8 cellular contexts compared by ENCODE assay signal in genomic region chr11:124672531-124673215, GRCh38. TPM values are rescaled to one million over a fixed set of nuclear protein-coding genes. Genes with fewer than 3 reads are reported as not detected.
DNase-seq lines count a peak whose midpoint lies in the region; ATAC-seq and TF ChIP-seq lines count a peak whose summit lies in the region.

No MANE protein-coding gene starts in this region.

- WGBS in spleen, 5 donors: 50 to 57% (median 53%) methylated on average over 7 of the region's 7 CpGs

- H3K9me3 Mint-ChIP-seq in WTC11: no peaks in the 10 kb centered on the region

- H3K4me1 Mint-ChIP-seq in WTC11: peaks cover 11% of the 10 kb centered on the region

- no peaks in the 10 kb centered on the region for H3K9me2 ChIP-seq in HCT116 (ENCODE audit: insufficient read depth)

- no peaks in the 10 kb centered on the region for H4K20me1 ChIP-seq in HCT116 (ENCODE audit: insufficient read depth)

- H3K9me3 ChIP-seq in HCT116 (ENCODE audit: control insufficient read depth in 1 of 2, insufficient read depth in 1 of 2, low read depth in 1 of 2, low read length in 2 of 2) (no peaks in the 10 kb centered on the region), right atrium auricular region (no peaks in the 10 kb centered on the region), spleen (no peaks in the 10 kb centered on the region)

- TF ChIP-seq CTCF in HCT116 (IDR thresholded peaks at IDR 0.05 in 2 of 3, conservative IDR thresholded peaks at IDR 0.05 in 1 of 3; ENCODE audit: borderline replicate concordance in 1 of 3, insufficient read depth in 1 of 3, low read depth in 2 of 3, low read length in 2 of 3): no peak
- TF ChIP-seq CTCF in WTC11 (IDR thresholded peaks at IDR 0.05): no peak
- TF ChIP-seq CTCF in right atrium auricular region (IDR thresholded peaks at IDR 0.05): no peak
- no peak for TF ChIP-seq CTCF in spleen (IDR thresholded peaks at IDR 0.05 in 8 of 11, conservative IDR thresholded peaks at IDR 0.05 in 3 of 11)

- no peaks in the 10 kb centered on the region for H3K36me3 ChIP-seq in HCT116 (ENCODE audit: control insufficient read depth in 1 of 2, insufficient read depth in 2 of 2, low read length in 2 of 2)
- no peaks in the 10 kb centered on the region for H3K36me3 ChIP-seq in right atrium auricular region
- H3K36me3 ChIP-seq in spleen: peaks cover 0 to 7% (median 0%) of the 10 kb centered on the region in 6 donors

- CTCF ChIA-PET in HCT116 (lab: Charles Lee) (interaction anchor here (1.2 to 1.7 kb wide), 3 partner anchors 10 to 121 kb away, joined by 3 to 6 read pairs (median 5); no protein-coding TSS in a partner anchor), WTC11 (lab: Charles Lee) (interaction anchor here (0.6 to 4.0 kb wide), 18 partner anchors 16 to 204 kb away, joined by 3 to 37 read pairs (median 8); partner anchors contain the start of genes ESAM and NRGN)

- ATAC-seq in HCT116 (peak; percentile 1; the same call in 1 of the 2 replicates), WTC11 (no peak), GM19397 (IDR thresholded peaks at IDR 0.05; ENCODE audit: unreplicated experiment) (no peak), GM21447 (IDR thresholded peaks at IDR 0.05; ENCODE audit: unreplicated experiment) (no peak)

- no TSS peak for BruUV-seq in HCT116 (replicated peaks; lab: Mats Ljungman, UMichigan)

- H3K36me3 Mint-ChIP-seq in WTC11: no peaks in the 10 kb centered on the region

- H3K27ac ChIP-seq in HCT116 (ENCODE audit: low read depth, low read length) (peak overlapping the region; percentile 69), right atrium auricular region (peak overlapping the region; percentile 88 to 89), spleen (peak overlapping the region; percentile 69 to 88 (median 82))

- TF ChIP-seq RAD21 in HCT116 (IDR thresholded peaks at IDR 0.05; ENCODE audit: low read depth): no peak

- H3K4me1 ChIP-seq in HCT116 (ENCODE audit: control insufficient read depth in 1 of 2, insufficient read depth in 2 of 2, low read length in 2 of 2): peaks cover 3 to 20% of the 10 kb centered on the region in 2 experiments; a peak in 3 of 4 replicates
- peaks cover 0 to 27% of the 10 kb centered on the region in 2 donors for H3K4me1 ChIP-seq in right atrium auricular region
- H3K4me1 ChIP-seq in spleen: peaks cover 9 to 73% (median 19%) of the 10 kb centered on the region in 6 donors

- intact Hi-C loops in HCT116 (cut with micrococcal nuclease): no loop called here
- intact Hi-C loops in spleen (cut with DNase I; ENCODE audit: low total_unique reads): loop anchor here (5.0 kb wide), 1 partner anchor 90 kb away; the partner anchor contains the start of gene ESAM

- no peak for DNase-seq in HCT116 (ENCODE audit: low read depth, low spot score)
- no peak for DNase-seq in WTC11 (ENCODE audit: low spot score)
- DNase-seq in right atrium auricular region (ENCODE audit: low spot score): no peak
- DNase-seq in spleen: no peak
- no peak for DNase-seq in NCI-H748 treated with DMSO at 0.1 percent for 48 hours (lab: John Stamatoyannopoulos, UW)
- DNase-seq in SK-N-DZ (ENCODE audit: low spot score): no peak

- no peak overlapping the region for H2AFZ ChIP-seq in HCT116 (ENCODE audit: low read depth, low read length, poor library complexity, severe bottlenecking)

- H3K27ac Mint-ChIP-seq in WTC11: no peak overlapping the region

- peak overlapping the region; percentile 85 for H3K4me2 ChIP-seq in HCT116 (ENCODE audit: low read length)

- peak overlapping the region; percentile 88 for H3K9ac ChIP-seq in HCT116 (ENCODE audit: low read length)

- no peaks in the 10 kb centered on the region for H3K79me2 ChIP-seq in HCT116 (ENCODE audit: insufficient read depth, low read length)

- POLR2A ChIA-PET in HCT116 (lab: Charles Lee) (interaction anchor here (1.0 kb wide), 1 partner anchor 10 kb away, joined by 3 read pairs; no protein-coding TSS in a partner anchor), WTC11 (lab: Charles Lee) (interaction anchor here (0.9 to 1.0 kb wide), 2 partner anchors 88 to 90 kb away, joined by 3 read pairs; partner anchors contain the start of gene ESAM)

- TF ChIP-seq POLR2A in HCT116 (IDR thresholded peaks at IDR 0.05; ENCODE audit: borderline replicate concordance, extremely low read depth, insufficient read depth, insufficient read length) (no peak), spleen (IDR thresholded peaks at IDR 0.05) (no peak)

- H3K4me3 ChIP-seq in HCT116 (replicated peaks in 1 of 2; ENCODE audit: low read depth in 1 of 2, low read length in 2 of 2) (peak overlapping the region; percentile 75 to 90), right atrium auricular region (peak overlapping the region; percentile 75 to 76), spleen (peak overlapping the region; percentile 55 to 79 (median 70))

- H3K4me3 Mint-ChIP-seq in WTC11: peak overlapping the region; percentile 90

- peaks cover 23% of the 10 kb centered on the region for H3K27me3 Mint-ChIP-seq in WTC11 (ENCODE audit: low read depth)

- RAD21 ChIA-PET in HCT116 (lab: Charles Lee; ENCODE audit: low non-redundant PET in 1 of 2, low total read pairs in 2 of 2, uncharacterized antibody in 2 of 2, unreplicated experiment in 2 of 2): no interaction called here

- H3K27me3 ChIP-seq in HCT116 (ENCODE audit: insufficient read depth, low read length) (no peaks in the 10 kb centered on the region), right atrium auricular region (no peaks in the 10 kb centered on the region), spleen (replicated peaks in 1 of 7) (no peaks in the 10 kb centered on the region)

TF ChIP-seq in HCT116, 20 proteins besides CTCF, POLR2A, EP300 and RAD21 (continues in another document):
- TF ChIP-seq EZH2 (IDR thresholded peaks at IDR 0.05) (no peak), ZBTB33 (IDR thresholded peaks at IDR 0.05; ENCODE audit: extremely low read depth, insufficient replicate concordance, low read length) (no peak), YY1 (IDR thresholded peaks at IDR 0.05; ENCODE audit: extremely low read depth, insufficient replicate concordance, low read depth, low read length) (no peak), JUND (IDR thresholded peaks at IDR 0.05) (no peak), CEBPB (IDR thresholded peaks at IDR 0.05; ENCODE audit: low read depth) (no peak)

TF ChIP-seq in WTC11, 78 proteins besides CTCF, POLR2A, EP300 and RAD21 (continues in another document):
- TF ChIP-seq ELF4 (CRISPR knock-in tag; IDR thresholded peaks at IDR 0.05; ENCODE audit: low read depth) (no peak), CDX4 (CRISPR knock-in tag; IDR thresholded peaks at IDR 0.05; ENCODE audit: borderline replicate concordance) (no peak), MXD4 (CRISPR knock-in tag; IDR thresholded peaks at IDR 0.05; ENCODE audit: borderline replicate concordance) (no peak), E2F4 (CRISPR knock-in tag; IDR thresholded peaks at IDR 0.05; ENCODE audit: borderline replicate concordance, low read depth) (no peak), USF1 (CRISPR knock-in tag; IDR thresholded peaks at IDR 0.05) (no peak), TEAD4 (CRISPR knock-in tag; IDR thresholded peaks at IDR 0.05) (no peak)

RNA-seq across cellular contexts. Expression of gene SIAE, which starts 0.9 kb away (rescaled TPM):
- 39.2 TPM for total RNA-seq in HCT116 (2021; ENCODE audit: unreplicated experiment)
- 23.5 and 25.2 TPM in 2 replicates for polyA plus RNA-seq in HCT116 (2012)
- total RNA-seq in WTC11 (2021): 4.4 to 4.9 TPM (median 4.8 TPM) in 3 replicates
- 10 to 100 TPM; 12.5 to 40.8 TPM for total RNA-seq in right atrium auricular region
- total RNA-seq in spleen: 10 to 100 TPM in 6 of 7 donors, 1 to 10 TPM in 1; 8.9 to 15.3 (median 14.0) TPM
- polyA plus RNA-seq in spleen: 1 to 10 TPM; 4.7 to 6.5 (median 5.9) TPM
- polyA plus RNA-seq in SK-N-DZ (2014; cell fraction: cytosol; rRNA removed): 0.52 and 2.0 TPM in 2 replicates
- 0.82 and 1.5 TPM in 2 replicates for polyA plus RNA-seq in SK-N-DZ (2014; cell fraction: nucleus; rRNA removed)

RNA-seq across cellular contexts. Expression of gene SPA17, which starts 1.0 kb away (rescaled TPM):
- 12.9 TPM for total RNA-seq in HCT116 (2021; ENCODE audit: unreplicated experiment)
- polyA plus RNA-seq in HCT116 (2012): 11.5 and 11.8 TPM in 2 replicates
- 3.5 to 3.8 TPM (median 3.5 TPM) in 3 replicates for total RNA-seq in WTC11 (2021)
- 1 to 10 TPM; 4.7 to 5.9 TPM for total RNA-seq in right atrium auricular region
- total RNA-seq in spleen: 1 to 10 TPM in 5 of 7 donors, under 1 TPM in 2; 0.34 to 2.6 (median 1.6) TPM
- 1 to 10 TPM; 2.6 to 4.8 (median 3.6) TPM for polyA plus RNA-seq in spleen
- polyA plus RNA-seq in SK-N-DZ (2014; cell fraction: cytosol; rRNA removed): 13.8 and 15.5 TPM in 2 replicates
- polyA plus RNA-seq in SK-N-DZ (2014; cell fraction: nucleus; rRNA removed): 8.9 and 13.1 TPM in 2 replicates

RNA-seq across cellular contexts. Expression of gene TBRG1, which starts 50.0 kb away (rescaled TPM):
- total RNA-seq in HCT116 (2021; ENCODE audit: unreplicated experiment) (29.6 TPM), WTC11 (2021) (25.4 to 30.3 TPM (median 30.0 TPM) in 3 replicates), right atrium auricular region (10 to 100 TPM; 20.0 to 27.6 TPM), spleen (10 to 100 TPM; 37.4 to 65.0 (median 47.5) TPM)
- polyA plus RNA-seq in HCT116 (2012): 18.8 and 23.3 TPM in 2 replicates
- polyA plus RNA-seq in spleen: 10 to 100 TPM; 23.3 to 51.5 (median 33.6) TPM
- polyA plus RNA-seq in SK-N-DZ (2014; cell fraction: cytosol; rRNA removed): 14.9 and 19.3 TPM in 2 replicates
- polyA plus RNA-seq in SK-N-DZ (2014; cell fraction: nucleus; rRNA removed): 12.4 and 20.7 TPM in 2 replicates
